ENCODE assay signal across 15 cellular contexts in the genomic region with DNA sequence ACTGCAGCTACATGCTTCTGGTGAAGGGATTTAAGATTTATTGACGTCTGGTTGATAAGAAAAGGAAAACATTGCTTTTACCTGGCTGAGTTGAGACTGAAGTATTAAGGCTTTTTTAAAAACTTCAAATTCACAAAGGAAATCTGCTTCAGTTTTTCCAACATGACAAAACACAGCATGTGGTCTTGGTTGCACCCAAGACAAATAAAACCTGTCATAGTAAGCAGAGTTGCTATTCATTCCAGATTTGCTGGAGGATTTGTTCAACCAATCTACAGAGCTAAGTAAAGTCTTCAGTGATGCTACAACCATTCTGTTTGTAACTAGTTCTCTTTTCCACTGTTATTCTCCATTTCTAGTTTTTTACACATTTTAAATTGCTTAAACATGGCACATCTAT. TPM values are rescaled to one million over a fixed set of nuclear protein-coding genes. Genes with fewer than 3 reads are reported as not detected.
DNase-seq lines count a peak whose midpoint lies in the region; TF ChIP-seq lines count a peak whose summit lies in the region.
"Had no signal": no experiment of that assay in that cellular context is flagged by ENCODE, and none has a peak within 500 bp of the region (broad histone marks: within the 10 kb centered on the region; RNA-seq: fewer than 3 reads in every experiment).

No MANE protein-coding gene starts in this region.

- TF ChIP-seq POLR2A in thyroid gland (IDR thresholded peaks at IDR 0.05) = no peak

- H3K79me2 ChIP-seq in hepatocyte = no peaks in the 10 kb centered on the region

- no peak overlapping the region for H3K27ac Mint-ChIP-seq in endodermal cell
- H3K27ac Mint-ChIP-seq: B cell; CD4-positive, alpha-beta T cell had no signal

- DNase-seq in NCI-H345 (lab: John Stamatoyannopoulos, UW) (peak; percentile 28), astrocyte of the hippocampus (ENCODE audit: low read depth, low spot score) (peak; percentile 46), endodermal cell (no peak), hepatocyte (ENCODE audit: low spot score) (no peak), NCI-H1092 (lab: John Stamatoyannopoulos, UW) (no peak), thyroid gland (no peak), HPDE6-E6E7 (ENCODE audit: extremely low spot score) (no peak), AG20443 (ENCODE audit: low spot score) (no peak)
- DNase-seq: ACHN; C1 segment of cervical spinal cord; Calu3; CD4-positive, alpha-beta T cell; DMS 273 treated with DMSO at 0.1 percent for 48 hours had no signal

- H3K9me3 Mint-ChIP-seq in endodermal cell = peaks cover 2% of the 10 kb centered on the region
- H3K9me3 Mint-ChIP-seq: CD4-positive, alpha-beta T cell had no signal

- H3K36me3 ChIP-seq in endodermal cell (ENCODE audit: control insufficient read depth, insufficient read depth, low read length) = no peaks in the 10 kb centered on the region
- H3K36me3 ChIP-seq in hepatocyte (replicated peaks; ENCODE audit: insufficient read depth, low read depth) = no peaks in the 10 kb centered on the region
- H3K36me3 ChIP-seq in thyroid gland = no peaks in the 10 kb centered on the region

- no peak overlapping the region for H2AFZ ChIP-seq in hepatocyte

- H3K4me2 ChIP-seq in hepatocyte = no peak overlapping the region

- intact Hi-C loops in thyroid gland (cut with DNase I) = no loop called here

- H3K4me1 Mint-ChIP-seq in endodermal cell = peaks cover 17% of the 10 kb centered on the region

- H3K9me3 ChIP-seq in endodermal cell (ENCODE audit: control insufficient read depth, low read length) (no peaks in the 10 kb centered on the region), hepatocyte (ENCODE audit: low read depth) (no peaks in the 10 kb centered on the region), thyroid gland (no peaks in the 10 kb centered on the region)

- H3K4me1 ChIP-seq in endodermal cell (ENCODE audit: control insufficient read depth, insufficient read depth, low read length) (peaks cover 8% of the 10 kb centered on the region), hepatocyte (ENCODE audit: insufficient read depth) (no peaks in the 10 kb centered on the region), thyroid gland (no peaks in the 10 kb centered on the region)

- H3K27ac ChIP-seq in endodermal cell (ENCODE audit: low read depth, low read length) (no peak overlapping the region), hepatocyte (peak overlapping the region; percentile 17), thyroid gland (no peak overlapping the region)
- H3K27ac ChIP-seq: HL-60 had no signal

- peaks cover 7% of the 10 kb centered on the region for H3K27me3 ChIP-seq in endodermal cell (ENCODE audit: control insufficient read depth, insufficient read depth, low read length, poor library complexity, severe bottlenecking)
- no peaks in the 10 kb centered on the region for H3K27me3 ChIP-seq in hepatocyte
- no peaks in the 10 kb centered on the region for H3K27me3 ChIP-seq in thyroid gland

- no peaks in the 10 kb centered on the region for H3K9me2 ChIP-seq in hepatocyte (replicated peaks; ENCODE audit: insufficient read depth)

- H4K20me1 ChIP-seq in hepatocyte (ENCODE audit: insufficient read depth, poor library complexity, severe bottlenecking) = no peaks in the 10 kb centered on the region

- peaks cover 13% of the 10 kb centered on the region for H3K36me3 Mint-ChIP-seq in endodermal cell (ENCODE audit: low read depth)

- no peak overlapping the region for H3K4me3 Mint-ChIP-seq in endodermal cell
- H3K4me3 Mint-ChIP-seq: B cell; CD4-positive, alpha-beta T cell had no signal

- H3K27me3 Mint-ChIP-seq in endodermal cell (ENCODE audit: insufficient read depth) = peaks cover 11% of the 10 kb centered on the region
- H3K27me3 Mint-ChIP-seq: B cell; CD4-positive, alpha-beta T cell had no signal

- peak overlapping the region; percentile 31 for H3K4me3 ChIP-seq in endodermal cell (ENCODE audit: low read length)
- no peak overlapping the region for H3K4me3 ChIP-seq in hepatocyte
- no peak overlapping the region for H3K4me3 ChIP-seq in thyroid gland (replicated peaks in 1 of 3)

- 73% methylated on average over 1 of the region's 1 CpG; no CpG with 5 or more reads in 1 of the 2 experiments for whole genome bisulfite sequencing in endodermal cell (ENCODE audit: insufficient coverage in 1 of 2, insufficient read length in 1 of 2), 2 experiments
- WGBS in hepatocyte (ENCODE audit: low lambda C conversion rate, missing lambda C conversion rate) = 10% methylated on average over 1 of the region's 1 CpG
- 83 to 89% methylated on average over 1 of the region's 1 CpG for WGBS in thyroid gland, 2 donors

- no peak overlapping the region for H3K9ac ChIP-seq in endodermal cell (ENCODE audit: extremely low read depth, low read length, poor library complexity, severe bottlenecking)

- TF ChIP-seq CTCF in endodermal cell (conservative IDR thresholded peaks at IDR 0.05) (no peak), hepatocyte (IDR thresholded peaks at IDR 0.05; ENCODE audit: poor library complexity) (no peak), thyroid gland (IDR thresholded peaks at IDR 0.05) (no peak)

RNA-seq across cellular contexts. Expression of gene C5orf63, which starts 11.3 kb away (rescaled TPM):
- 1 to 10 TPM in 1 of 2 donors, under 1 TPM in 1; 0.86 to 9.4 TPM for total RNA-seq in endodermal cell
- polyA plus RNA-seq in endodermal cell (2013, experiment 1 of 2) = not detected
- polyA plus RNA-seq in endodermal cell (2013, experiment 2 of 2) = not detected
- 0.23 and 0.24 TPM in 2 replicates for total RNA-seq in hepatocyte
- 0.57 and 1.7 TPM in 2 replicates for polyA plus RNA-seq in hepatocyte
- 10 to 100 TPM in 1 of 4 donors, 1 to 10 TPM in 3; 4.3 to 13.7 (median 6.6) TPM for total RNA-seq in thyroid gland

RNA-seq across cellular contexts. Expression of gene MARCHF3, which starts 31.6 kb away (rescaled TPM):
- total RNA-seq in endodermal cell = 10 to 100 TPM in 1 of 2 donors, 1 to 10 TPM in 1; 4.4 to 11.3 TPM
- polyA plus RNA-seq in endodermal cell (2013, experiment 1 of 2) = 6.3 TPM
- 5.6 TPM for polyA plus RNA-seq in endodermal cell (2013, experiment 2 of 2)
- total RNA-seq in hepatocyte = 3.5 and 9.4 TPM in 2 replicates
- polyA plus RNA-seq in hepatocyte = 20.4 and 24.3 TPM in 2 replicates
- total RNA-seq in thyroid gland = 10 to 100 TPM in 1 of 4 donors, 1 to 10 TPM in 3; 3.0 to 14.5 (median 4.6) TPM

Comparison
In these comparisons a context has a peak if more than half of its experiments do, and no peak if none do; other contexts are left out.
1. DNase-seq: peak in NCI-H345 (single experiment) and astrocyte of the hippocampus (single experiment); none in endodermal cell (single experiment), hepatocyte (single experiment), NCI-H1092 (single experiment), thyroid gland (0 of 2), HPDE6-E6E7 (single experiment) and AG20443 (single experiment).